ENCODE assay signal across 1 cellular context in the genomic region with DNA sequence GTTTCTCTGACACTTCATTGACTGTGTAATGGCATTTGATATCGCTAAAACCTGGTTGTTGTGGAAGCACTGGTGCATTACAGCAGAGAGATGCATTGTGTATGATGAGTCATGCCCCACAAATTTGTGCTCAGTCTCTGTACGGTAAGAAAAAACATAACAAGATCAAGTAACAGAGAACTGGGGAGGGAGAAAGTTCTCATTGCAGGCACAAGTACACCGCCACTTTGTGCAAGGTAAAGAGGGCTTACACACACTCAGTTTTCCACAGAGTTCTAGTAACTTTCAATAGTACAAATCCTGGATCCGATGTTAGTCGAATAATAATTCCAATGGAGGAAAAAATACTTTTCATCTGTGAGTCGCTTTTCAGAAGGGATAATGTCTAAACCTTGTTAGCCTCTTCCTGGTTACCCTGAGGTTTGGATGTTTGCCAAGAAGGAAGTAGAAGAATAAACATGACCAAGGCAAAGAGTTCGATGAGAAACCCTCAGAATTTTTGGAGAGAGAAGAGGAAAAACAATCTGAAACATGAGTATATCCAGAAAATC.
TF ChIP-seq lines count a peak whose summit lies in the region.

No MANE protein-coding gene starts in this region.

TF ChIP-seq in SK-N-SH, 30 proteins besides CTCF, POLR2A, EP300 and RAD21 (continued from another document):
- TF ChIP-seq YY1 (IDR thresholded peaks at IDR 0.05; ENCODE audit: low read depth) = no peak
- TF ChIP-seq, protein P1, sequence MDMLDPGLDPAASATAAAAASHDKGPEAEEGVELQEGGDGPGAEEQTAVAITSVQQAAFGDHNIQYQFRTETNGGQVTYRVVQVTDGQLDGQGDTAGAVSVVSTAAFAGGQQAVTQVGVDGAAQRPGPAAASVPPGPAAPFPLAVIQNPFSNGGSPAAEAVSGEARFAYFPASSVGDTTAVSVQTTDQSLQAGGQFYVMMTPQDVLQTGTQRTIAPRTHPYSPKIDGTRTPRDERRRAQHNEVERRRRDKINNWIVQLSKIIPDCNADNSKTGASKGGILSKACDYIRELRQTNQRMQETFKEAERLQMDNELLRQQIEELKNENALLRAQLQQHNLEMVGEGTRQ (IDR thresholded peaks at IDR 0.05; ENCODE audit: borderline replicate concordance, low read depth, low read length) = no peak
- peak; percentile 91 for TF ChIP-seq FOSL2 (IDR thresholded peaks at IDR 0.05; ENCODE audit: borderline replicate concordance, low read depth)
- peak; percentile 63 for TF ChIP-seq TCF12 (IDR thresholded peaks at IDR 0.05)
- no peak for TF ChIP-seq FOXJ3 (CRISPR knock-in tag; IDR thresholded peaks at IDR 0.05)
- TF ChIP-seq TEAD4 (IDR thresholded peaks at IDR 0.05; ENCODE audit: borderline replicate concordance, insufficient read depth) = peak; percentile 67
- TF ChIP-seq TAF1 (IDR thresholded peaks at IDR 0.05; ENCODE audit: borderline replicate concordance, low read depth, low read length) = peak; percentile 26; the same call in 1 of the 2 replicates
- TF ChIP-seq RFX5 (IDR thresholded peaks at IDR 0.05; ENCODE audit: low read length) = no peak
- TF ChIP-seq JUND (IDR thresholded peaks at IDR 0.05) = peak; percentile 93
- no peak for TF ChIP-seq MEF2A (IDR thresholded peaks at IDR 0.05; ENCODE audit: borderline replicate concordance, low read depth)
- no peak for TF ChIP-seq GATA2 (CRISPR knock-in tag; IDR thresholded peaks at IDR 0.05)
- no peak for TF ChIP-seq POLR2AphosphoS5 (IDR thresholded peaks at IDR 0.05; ENCODE audit: low read depth, low read length)
- 0 out of 2 replicates have a peak, but pooled peaks have one; percentile 7 for TF ChIP-seq SMC3 (IDR thresholded peaks at IDR 0.05; ENCODE audit: low read depth, low read length)
- peak; percentile 69 for TF ChIP-seq RXRA (IDR thresholded peaks at IDR 0.05; ENCODE audit: borderline replicate concordance, low read depth)
- TF ChIP-seq, protein P2, sequence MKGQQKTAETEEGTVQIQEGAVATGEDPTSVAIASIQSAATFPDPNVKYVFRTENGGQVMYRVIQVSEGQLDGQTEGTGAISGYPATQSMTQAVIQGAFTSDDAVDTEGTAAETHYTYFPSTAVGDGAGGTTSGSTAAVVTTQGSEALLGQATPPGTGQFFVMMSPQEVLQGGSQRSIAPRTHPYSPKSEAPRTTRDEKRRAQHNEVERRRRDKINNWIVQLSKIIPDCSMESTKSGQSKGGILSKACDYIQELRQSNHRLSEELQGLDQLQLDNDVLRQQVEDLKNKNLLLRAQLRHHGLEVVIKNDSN (IDR thresholded peaks at IDR 0.05; ENCODE audit: borderline replicate concordance, low read depth) = no peak
- no peak for TF ChIP-seq CHD2 (IDR thresholded peaks at IDR 0.05; ENCODE audit: low read length, partially characterized antibody)
- peak; percentile 90 for TF ChIP-seq NFIC (IDR thresholded peaks at IDR 0.05; ENCODE audit: borderline replicate concordance)
- no peak for TF ChIP-seq GABPA (IDR thresholded peaks at IDR 0.05; ENCODE audit: low read depth)
- TF ChIP-seq EZH2phosphoT487 (IDR thresholded peaks at IDR 0.05; ENCODE audit: borderline replicate concordance, low read depth) = no peak
- no peak for TF ChIP-seq MXI1 (IDR thresholded peaks at IDR 0.05; ENCODE audit: low read depth, low read length)
